In genomic region chr20:50107796-50108331, GRCh38 we compare ENCODE assay signal across 13 cellular contexts. TPM values are rescaled to one million over a fixed set of nuclear protein-coding genes. Genes with fewer than 3 reads are reported as not detected.
DNase-seq lines count a peak whose midpoint lies in the region; ATAC-seq, FAIRE-seq and TF ChIP-seq lines count a peak whose summit lies in the region.
"Had no signal": no experiment of that assay in that cellular context is flagged by ENCODE, and none has a peak within 500 bp of the region (broad histone marks: within the 10 kb centered on the region; RNA-seq: fewer than 3 reads in every experiment).

No MANE protein-coding gene starts in this region.

- TF ChIP-seq CTCF in activated CD8-positive, alpha-beta T cell treated with anti-CD3 and anti-CD28 coated beads for 36 hours (IDR thresholded peaks at IDR 0.05), result no peak
- TF ChIP-seq CTCF in fibroblast of lung (conservative IDR thresholded peaks at IDR 0.05 in 1 of 2, IDR thresholded peaks at IDR 0.05 in 1 of 2; ENCODE audit: low read depth in 1 of 2, low read length in 2 of 2) (no peak), spleen (IDR thresholded peaks at IDR 0.05 in 8 of 11, conservative IDR thresholded peaks at IDR 0.05 in 3 of 11) (no peak)

- H3K9ac ChIP-seq in fibroblast of lung (ENCODE audit: insufficient read depth, low read length), result no peak overlapping the region

- POLR2A ChIA-PET in activated CD8-positive, alpha-beta T cell treated with anti-CD3 and anti-CD28 coated beads for 36 hours (lab: Charles Lee), result interaction anchor here (0.6 to 5.3 kb wide), 2 partner anchors 9 to 24 kb away, joined by 3 to 42 read pairs; no protein-coding TSS in a partner anchor
- POLR2A ChIA-PET in activated CD8-positive, alpha-beta T cell treated with anti-CD3 and anti-CD28 coated beads, Interleukin-2, amount 10 ng/mL, durations not matched to agents 7 days and 5 days (lab: Charles Lee), result no interaction called here

- H3K27me3 ChIP-seq in fibroblast of lung (ENCODE audit: control insufficient read depth, insufficient read depth, low read length) (no peaks in the 10 kb centered on the region), spleen (replicated peaks in 1 of 7) (no peaks in the 10 kb centered on the region), small intestine (ENCODE audit: control insufficient read depth in 2 of 2, insufficient read depth in 2 of 2, low read length in 2 of 2) (no peaks in the 10 kb centered on the region)

- peaks cover 2% of the 10 kb centered on the region for H3K9me3 Mint-ChIP-seq in activated CD8-positive, alpha-beta T cell treated with anti-CD3 and anti-CD28 coated beads for 36 hours
- no peaks in the 10 kb centered on the region for H3K9me3 Mint-ChIP-seq in activated CD8-positive, alpha-beta T cell treated with anti-CD3 and anti-CD28 coated beads, Interleukin-2, amount 10 ng/mL, durations not matched to agents 7 days and 5 days (ENCODE audit: insufficient read depth)

- intact Hi-C loops in activated CD8-positive, alpha-beta T cell treated with anti-CD3 and anti-CD28 coated beads for 36 hours (cut with micrococcal nuclease), result no loop called here
- intact Hi-C loops in spleen (cut with DNase I; ENCODE audit: low total_unique reads), result no loop called here

- H3K4me2 ChIP-seq in fibroblast of lung (ENCODE audit: extremely low read depth, insufficient read depth, low read length), result peak overlapping the region; percentile 2

- no peak for TF ChIP-seq POLR2A in spleen (IDR thresholded peaks at IDR 0.05)

- peaks cover 4% of the 10 kb centered on the region for H3K36me3 ChIP-seq in fibroblast of lung (ENCODE audit: control insufficient read depth, insufficient read depth, low read length)
- H3K36me3 ChIP-seq in spleen, result peaks cover 0 to 24% (median 0%) of the 10 kb centered on the region in 6 donors
- H3K36me3 ChIP-seq in small intestine (ENCODE audit: control insufficient read depth in 2 of 2, insufficient read depth in 2 of 2, low read length in 2 of 2), result no peaks in the 10 kb centered on the region
- H3K36me3 ChIP-seq: prostate gland, thoracic aorta had no signal

- H2AFZ ChIP-seq in fibroblast of lung (ENCODE audit: low read length), result no peak overlapping the region

- CTCF ChIA-PET in activated CD8-positive, alpha-beta T cell treated with anti-CD3 and anti-CD28 coated beads for 36 hours (lab: Charles Lee), result interaction anchor here (0.6 to 6.7 kb wide), 6 partner anchors 11 to 70 kb away, joined by 3 to 30 read pairs (median 4); no protein-coding TSS in a partner anchor
- CTCF ChIA-PET in activated CD8-positive, alpha-beta T cell treated with anti-CD3 and anti-CD28 coated beads, Interleukin-2, amount 10 ng/mL, durations not matched to agents 7 days and 5 days (lab: Charles Lee), result interaction anchor here (0.8 to 7.7 kb wide), 2 partner anchors 21 to 36 kb away, joined by 3 to 72 read pairs; no protein-coding TSS in a partner anchor

- H3K4me3 Mint-ChIP-seq in activated CD8-positive, alpha-beta T cell treated with anti-CD3 and anti-CD28 coated beads for 36 hours, result no peak overlapping the region
- no peak overlapping the region for H3K4me3 Mint-ChIP-seq in activated CD8-positive, alpha-beta T cell treated with anti-CD3 and anti-CD28 coated beads, Interleukin-2, amount 10 ng/mL, durations not matched to agents 7 days and 5 days
- peak overlapping the region; percentile 77 for H3K4me3 Mint-ChIP-seq in T-helper 17 cell

- 60 to 76% (median 75%) methylated on average over 6 of the region's 6 CpGs for WGBS in spleen, 5 donors
- WGBS in small intestine, 3 donors, result 49 to 57% (median 49%) methylated on average over 6 of the region's 6 CpGs

- no peak for DNase-seq in activated CD8-positive, alpha-beta T cell treated with anti-CD3 and anti-CD28 coated beads for 36 hours
- DNase-seq in activated CD8-positive, alpha-beta T cell treated with anti-CD3 and anti-CD28 coated beads, Interleukin-2, amount 10 ng/mL, durations not matched to agents 7 days and 5 days, result no peak
- DNase-seq in T-helper 17 cell (no peak), fibroblast of lung (ENCODE audit: low read depth in 2 of 2) (no peak), spleen (no peak), small intestine (no peak), NCI-H2171 treated with DMSO at 0.1 percent for 48 hours (lab: John Stamatoyannopoulos, UW) (no peak)
- DNase-seq: DND-41, WERI-Rb-1 had no signal

- H3K27ac ChIP-seq in fibroblast of lung (ENCODE audit: insufficient read depth, low read length) (no peak overlapping the region), spleen (peak overlapping the region in 6 of 8 donors; percentile 2 to 98 (median 34)), small intestine (ENCODE audit: low read depth in 1 of 2, low read length in 1 of 2) (peak overlapping the region in 1 of 2 donors; percentile 40)
- H3K27ac ChIP-seq: HL-60, prostate gland, WERI-Rb-1 had no signal

- H3K4me3 ChIP-seq in fibroblast of lung (replicated peaks in 1 of 4; ENCODE audit: control extremely low read depth in 1 of 4, insufficient read depth in 1 of 4, low read depth in 3 of 4, low read length in 4 of 4) (no peak overlapping the region), spleen (no peak overlapping the region), small intestine (ENCODE audit: low read depth in 1 of 2, low read length in 2 of 2) (no peak overlapping the region)
- H3K4me3 ChIP-seq: prostate gland, thoracic aorta had no signal

- H3K79me2 ChIP-seq in fibroblast of lung (ENCODE audit: control insufficient read depth, insufficient read depth, low read length), result peaks cover 90% of the 10 kb centered on the region

- H3K36me3 Mint-ChIP-seq in activated CD8-positive, alpha-beta T cell treated with anti-CD3 and anti-CD28 coated beads for 36 hours (ENCODE audit: low read depth), result peaks cover 64% of the 10 kb centered on the region
- H3K36me3 Mint-ChIP-seq in activated CD8-positive, alpha-beta T cell treated with anti-CD3 and anti-CD28 coated beads, Interleukin-2, amount 10 ng/mL, durations not matched to agents 7 days and 5 days (ENCODE audit: low read depth), result peaks cover 60% of the 10 kb centered on the region
- H3K36me3 Mint-ChIP-seq in T-helper 17 cell (ENCODE audit: low read depth), result peaks cover 11% of the 10 kb centered on the region

- H3K27me3 Mint-ChIP-seq in activated CD8-positive, alpha-beta T cell treated with anti-CD3 and anti-CD28 coated beads for 36 hours, result no peaks in the 10 kb centered on the region
- H3K27me3 Mint-ChIP-seq in activated CD8-positive, alpha-beta T cell treated with anti-CD3 and anti-CD28 coated beads, Interleukin-2, amount 10 ng/mL, durations not matched to agents 7 days and 5 days (ENCODE audit: low read depth), result no peaks in the 10 kb centered on the region
- no peaks in the 10 kb centered on the region for H3K27me3 Mint-ChIP-seq in T-helper 17 cell

- ATAC-seq in activated CD8-positive, alpha-beta T cell treated with anti-CD3 and anti-CD28 coated beads for 36 hours, result no peak
- no peak for ATAC-seq in activated CD8-positive, alpha-beta T cell treated with anti-CD3 and anti-CD28 coated beads, Interleukin-2, amount 10 ng/mL, durations not matched to agents 7 days and 5 days
- no peak for ATAC-seq in T-helper 17 cell
- ATAC-seq in GM21619 (IDR thresholded peaks at IDR 0.05; ENCODE audit: unreplicated experiment), result no peak

- H3K4me1 ChIP-seq in fibroblast of lung (ENCODE audit: control insufficient read depth, extremely low read depth, insufficient read depth, low read length) (peaks cover 31% of the 10 kb centered on the region), spleen (peaks cover 43 to 96% (median 84%) of the 10 kb centered on the region in 6 donors), small intestine (ENCODE audit: control insufficient read depth in 2 of 2, insufficient read depth in 1 of 2, low read depth in 1 of 2, low read length in 1 of 2) (peaks cover 27 to 33% of the 10 kb centered on the region in 2 donors)

- H4K20me1 ChIP-seq in fibroblast of lung (ENCODE audit: control insufficient read depth, extremely low read depth, insufficient read depth, low read length), result no peaks in the 10 kb centered on the region

- H3K9me3 ChIP-seq in T-helper 17 cell (ENCODE audit: control insufficient read depth, low read length, poor library complexity, severe bottlenecking), result no peaks in the 10 kb centered on the region
- no peaks in the 10 kb centered on the region for H3K9me3 ChIP-seq in fibroblast of lung (ENCODE audit: control insufficient read depth, insufficient read depth, low read depth, low read length)
- no peaks in the 10 kb centered on the region for H3K9me3 ChIP-seq in spleen
- H3K9me3 ChIP-seq in small intestine (ENCODE audit: control insufficient read depth, low read depth), result no peaks in the 10 kb centered on the region
- H3K9me3 ChIP-seq: prostate gland, thoracic aorta had no signal

- no peak for FAIRE-seq in small intestine (lab: Jason Lieb, UNC)

- H3K27ac Mint-ChIP-seq in activated CD8-positive, alpha-beta T cell treated with anti-CD3 and anti-CD28 coated beads for 36 hours, result peak overlapping the region; percentile 44
- H3K27ac Mint-ChIP-seq in activated CD8-positive, alpha-beta T cell treated with anti-CD3 and anti-CD28 coated beads, Interleukin-2, amount 10 ng/mL, durations not matched to agents 7 days and 5 days, result no peak overlapping the region
- H3K27ac Mint-ChIP-seq in T-helper 17 cell, result peak overlapping the region; percentile 88

- peaks cover 73% of the 10 kb centered on the region for H3K4me1 Mint-ChIP-seq in activated CD8-positive, alpha-beta T cell treated with anti-CD3 and anti-CD28 coated beads for 36 hours (ENCODE audit: low read depth)
- peaks cover 64% of the 10 kb centered on the region for H3K4me1 Mint-ChIP-seq in activated CD8-positive, alpha-beta T cell treated with anti-CD3 and anti-CD28 coated beads, Interleukin-2, amount 10 ng/mL, durations not matched to agents 7 days and 5 days (ENCODE audit: low read depth)
- peaks cover 62% of the 10 kb centered on the region for H3K4me1 Mint-ChIP-seq in T-helper 17 cell

RNA-seq across cellular contexts. Expression of gene UBE2V1, which starts 5.1 kb away (rescaled TPM):
- total RNA-seq in activated CD8-positive, alpha-beta T cell treated with anti-CD3 and anti-CD28 coated beads for 36 hours, result 100 to 1,000 TPM; 112 to 151 TPM
- total RNA-seq in activated CD8-positive, alpha-beta T cell treated with anti-CD3 and anti-CD28 coated beads, Interleukin-2, amount 10 ng/mL, durations not matched to agents 7 days and 5 days, result 100 to 1,000 TPM; 120 to 131 TPM
- 100 to 1,000 TPM; 124 to 151 TPM for total RNA-seq in T-helper 17 cell
- total RNA-seq in fibroblast of lung, result 31.7 and 33.4 TPM in 2 replicates
- 193 and 217 TPM in 2 replicates for polyA plus RNA-seq in fibroblast of lung
- 148 and 150 TPM in 2 replicates for polyA plus RNA-seq in fibroblast of lung (2012)
- polyA minus RNA-seq in fibroblast of lung (ENCODE audit: low replicate concordance), result 51.1 and 51.5 TPM in 2 replicates
- 100 to 1,000 TPM; 110 to 140 (median 131) TPM for total RNA-seq in spleen
- 10 to 100 TPM; 62.3 to 76.9 (median 69.5) TPM for polyA plus RNA-seq in spleen
- 10 to 100 TPM; 72.7 to 83.4 (median 77.3) TPM for polyA plus RNA-seq in small intestine

RNA-seq across cellular contexts. Expression of gene PEDS1, which starts 45.7 kb away (rescaled TPM):
- total RNA-seq in activated CD8-positive, alpha-beta T cell treated with anti-CD3 and anti-CD28 coated beads for 36 hours, result 10 to 100 TPM; 16.0 to 17.3 TPM
- total RNA-seq in activated CD8-positive, alpha-beta T cell treated with anti-CD3 and anti-CD28 coated beads, Interleukin-2, amount 10 ng/mL, durations not matched to agents 7 days and 5 days, result 10 to 100 TPM; 28.7 to 30.2 TPM
- total RNA-seq in T-helper 17 cell (10 to 100 TPM; 14.3 to 22.6 TPM), fibroblast of lung (7.2 and 8.3 TPM in 2 replicates), spleen (10 to 100 TPM; 15.3 to 24.8 (median 20.3) TPM)
- polyA plus RNA-seq in fibroblast of lung (41.1 and 56.9 TPM in 2 replicates), spleen (10 to 100 TPM in 2 of 3 donors, 1 to 10 TPM in 1; 9.6 to 14.3 (median 12.2) TPM), small intestine (10 to 100 TPM; 16.8 to 33.5 (median 20.8) TPM)
- 33.2 and 52.3 TPM in 2 replicates for polyA plus RNA-seq in fibroblast of lung (2012)
- polyA minus RNA-seq in fibroblast of lung (ENCODE audit: low replicate concordance), result 107 and 139 TPM in 2 replicates
